ENCODE assay signal across 15 cellular contexts in genomic region chr3:12660196-12660595, GRCh38. TPM values are rescaled to one million over a fixed set of nuclear protein-coding genes. Genes with fewer than 3 reads are reported as not detected.
A peak's percentile ranks its signal among the peaks of the same experiment; 100 is the strongest.
DNase-seq lines count a peak whose midpoint lies in the region; ATAC-seq, FAIRE-seq and TF ChIP-seq lines count a peak whose summit lies in the region.
"Had no signal": no experiment of that assay in that cellular context is flagged by ENCODE, and none has a peak within 500 bp of the region (broad histone marks: within the 10 kb centered on the region; RNA-seq: fewer than 3 reads in every experiment).

No MANE protein-coding gene starts in this region.

- peak overlapping the region; percentile 27 for H3K27ac ChIP-seq in astrocyte (ENCODE audit: low read depth, low read length)

- no peak overlapping the region for H3K27ac Mint-ChIP-seq in stimulated activated naive CD8-positive, alpha-beta T cell treated with anti-CD3 and anti-CD28 coated beads, Interleukin-15, Interleukin-2, amounts not matched to agents 100 ng/mL and 50 ng/mL, for 24 hours
- peak overlapping the region in 1 of 2 donors; percentile 27 for H3K27ac Mint-ChIP-seq in stimulated activated naive CD8-positive, alpha-beta T cell treated with anti-CD3 and anti-CD28 coated beads, Interleukin-15, amount 100 ng/mL, for 72 hours
- H3K27ac Mint-ChIP-seq in astrocyte (ENCODE audit: unreplicated experiment) (peak overlapping the region; percentile 35), nephron (peak overlapping the region in 2 of 3 experiments; percentile 54 to 57)

- peaks cover 88% of the 10 kb centered on the region for H3K79me2 ChIP-seq in astrocyte (ENCODE audit: insufficient read depth, low read length)

- no peak for DNase-seq in stimulated activated naive CD8-positive, alpha-beta T cell treated with anti-CD3 and anti-CD28 coated beads, Interleukin-15, amount 100 ng/mL, for 72 hours
- no peak for DNase-seq in astrocyte (ENCODE audit: low read depth)
- DNase-seq in NCI-H2227 (lab: John Stamatoyannopoulos, UW; ENCODE audit: unreplicated experiment) = no peak
- no peak for DNase-seq in medulla oblongata (ENCODE audit: extremely low spot score)
- DNase-seq: activated T-cell treated with anti-CD3 and anti-CD28 coated beads, Interleukin-2, amount 50 U/mL, for 1 hour; C1 segment of cervical spinal cord; caudate nucleus; NCI-H1930; stimulated activated CD4-positive, alpha-beta T cell treated with anti-CD3 and anti-CD28 coated beads, Interleukin-2, amount 100 ng/mL, for 24 hours had no signal

- peaks cover 24% of the 10 kb centered on the region for H3K36me3 Mint-ChIP-seq in stimulated activated naive CD8-positive, alpha-beta T cell treated with anti-CD3 and anti-CD28 coated beads, Interleukin-15, Interleukin-2, amounts not matched to agents 100 ng/mL and 50 ng/mL, for 24 hours (ENCODE audit: low read depth)
- H3K36me3 Mint-ChIP-seq in astrocyte (ENCODE audit: low read depth, unreplicated experiment) (peaks cover 1% of the 10 kb centered on the region), nephron (ENCODE audit: low read depth) (peaks cover 8% of the 10 kb centered on the region)
- H3K36me3 Mint-ChIP-seq: natural killer cell treated with Interleukin-12 subunit alpha and Interleukin-12 subunit beta and Interleukin-15 and Interleukin-18, amount 100 ng/mL, for 72 hours had no signal

- H3K4me1 Mint-ChIP-seq in stimulated activated naive CD8-positive, alpha-beta T cell treated with anti-CD3 and anti-CD28 coated beads, Interleukin-15, Interleukin-2, amounts not matched to agents 100 ng/mL and 50 ng/mL, for 24 hours (ENCODE audit: low read depth) = peaks cover 71% of the 10 kb centered on the region
- peaks cover 68% of the 10 kb centered on the region for H3K4me1 Mint-ChIP-seq in stimulated activated naive CD8-positive, alpha-beta T cell treated with anti-CD3 and anti-CD28 coated beads, Interleukin-15, amount 100 ng/mL, for 72 hours
- peaks cover 24% of the 10 kb centered on the region for H3K4me1 Mint-ChIP-seq in astrocyte (ENCODE audit: low read depth, unreplicated experiment)
- peaks cover 54% of the 10 kb centered on the region for H3K4me1 Mint-ChIP-seq in nephron

- FAIRE-seq in astrocyte (lab: Jason Lieb, UNC) = no peak
- FAIRE-seq: islet of Langerhans had no signal

- H3K9ac ChIP-seq in astrocyte (ENCODE audit: low read length) = peak overlapping the region; percentile 2

- H2AFZ ChIP-seq in astrocyte (ENCODE audit: low read depth, low read length) = no peak overlapping the region

- TF ChIP-seq CTCF in astrocyte (IDR thresholded peaks at IDR 0.05; ENCODE audit: insufficient read depth, low read depth, low read length) (no peak), nephron (IDR thresholded peaks at IDR 0.05; ENCODE audit: unreplicated experiment in 3 of 3) (no peak)

- peak overlapping the region; percentile 21 for H3K4me2 ChIP-seq in astrocyte (ENCODE audit: low read length)

- H3K27me3 Mint-ChIP-seq in stimulated activated naive CD8-positive, alpha-beta T cell treated with anti-CD3 and anti-CD28 coated beads, Interleukin-15, Interleukin-2, amounts not matched to agents 100 ng/mL and 50 ng/mL, for 24 hours = no peaks in the 10 kb centered on the region
- no peaks in the 10 kb centered on the region for H3K27me3 Mint-ChIP-seq in stimulated activated naive CD8-positive, alpha-beta T cell treated with anti-CD3 and anti-CD28 coated beads, Interleukin-15, amount 100 ng/mL, for 72 hours
- no peaks in the 10 kb centered on the region for H3K27me3 Mint-ChIP-seq in astrocyte (ENCODE audit: low read depth, unreplicated experiment)
- H3K27me3 Mint-ChIP-seq in nephron (ENCODE audit: low read depth) = no peaks in the 10 kb centered on the region
- H3K27me3 Mint-ChIP-seq: natural killer cell treated with Interleukin-12 subunit alpha and Interleukin-12 subunit beta and Interleukin-15 and Interleukin-18, amount 100 ng/mL, for 72 hours had no signal

- H3K4me1 ChIP-seq in astrocyte (ENCODE audit: insufficient read depth, low read length) = peaks cover 23% of the 10 kb centered on the region

- no peaks in the 10 kb centered on the region for H3K9me3 ChIP-seq in astrocyte (ENCODE audit: insufficient read depth, low read depth, low read length)

- peak overlapping the region; percentile 11 for H3K4me3 Mint-ChIP-seq in stimulated activated naive CD8-positive, alpha-beta T cell treated with anti-CD3 and anti-CD28 coated beads, Interleukin-15, Interleukin-2, amounts not matched to agents 100 ng/mL and 50 ng/mL, for 24 hours
- no peak overlapping the region for H3K4me3 Mint-ChIP-seq in stimulated activated naive CD8-positive, alpha-beta T cell treated with anti-CD3 and anti-CD28 coated beads, Interleukin-15, amount 100 ng/mL, for 72 hours
- H3K4me3 Mint-ChIP-seq in astrocyte (ENCODE audit: unreplicated experiment) (no peak overlapping the region), nephron (peak overlapping the region in 1 of 3 experiments; percentile 8)

- H3K9me3 Mint-ChIP-seq in stimulated activated naive CD8-positive, alpha-beta T cell treated with anti-CD3 and anti-CD28 coated beads, Interleukin-15, Interleukin-2, amounts not matched to agents 100 ng/mL and 50 ng/mL, for 24 hours = no peaks in the 10 kb centered on the region
- H3K9me3 Mint-ChIP-seq in stimulated activated naive CD8-positive, alpha-beta T cell treated with anti-CD3 and anti-CD28 coated beads, Interleukin-15, amount 100 ng/mL, for 72 hours = no peaks in the 10 kb centered on the region
- H3K9me3 Mint-ChIP-seq in astrocyte (ENCODE audit: unreplicated experiment) = no peaks in the 10 kb centered on the region
- no peaks in the 10 kb centered on the region for H3K9me3 Mint-ChIP-seq in nephron
- H3K9me3 Mint-ChIP-seq: natural killer cell treated with Interleukin-12 subunit alpha and Interleukin-12 subunit beta and Interleukin-15 and Interleukin-18, amount 100 ng/mL, for 72 hours had no signal

- ATAC-seq in stimulated activated naive CD8-positive, alpha-beta T cell treated with anti-CD3 and anti-CD28 coated beads, Interleukin-15, amount 100 ng/mL, for 72 hours = no peak
- ATAC-seq in HG03139 (IDR thresholded peaks at IDR 0.05; ENCODE audit: unreplicated experiment) (no peak), GM18909 (IDR thresholded peaks at IDR 0.05; ENCODE audit: poor library complexity, unreplicated experiment) (no peak)
- ATAC-seq: natural killer cell treated with Interleukin-12 subunit alpha and Interleukin-12 subunit beta and Interleukin-15 and Interleukin-18, amount 100 ng/mL, for 72 hours had no signal

- peaks cover 3% of the 10 kb centered on the region for H3K36me3 ChIP-seq in astrocyte (ENCODE audit: insufficient read depth, low read length)

- no peaks in the 10 kb centered on the region for H3K27me3 ChIP-seq in astrocyte (ENCODE audit: insufficient read depth, low read length)

- peaks cover 59% of the 10 kb centered on the region for H4K20me1 ChIP-seq in astrocyte (ENCODE audit: insufficient read depth, low read length)

- H3K4me3 ChIP-seq in astrocyte (ENCODE audit: insufficient read depth, low read depth, low read length) = no peak overlapping the region

RNA-seq across cellular contexts. Expression of gene RAF1, which starts 3.7 kb away (rescaled TPM):
- total RNA-seq in astrocyte = 74.4 and 80.9 TPM in 2 replicates
